In the genomic region with DNA sequence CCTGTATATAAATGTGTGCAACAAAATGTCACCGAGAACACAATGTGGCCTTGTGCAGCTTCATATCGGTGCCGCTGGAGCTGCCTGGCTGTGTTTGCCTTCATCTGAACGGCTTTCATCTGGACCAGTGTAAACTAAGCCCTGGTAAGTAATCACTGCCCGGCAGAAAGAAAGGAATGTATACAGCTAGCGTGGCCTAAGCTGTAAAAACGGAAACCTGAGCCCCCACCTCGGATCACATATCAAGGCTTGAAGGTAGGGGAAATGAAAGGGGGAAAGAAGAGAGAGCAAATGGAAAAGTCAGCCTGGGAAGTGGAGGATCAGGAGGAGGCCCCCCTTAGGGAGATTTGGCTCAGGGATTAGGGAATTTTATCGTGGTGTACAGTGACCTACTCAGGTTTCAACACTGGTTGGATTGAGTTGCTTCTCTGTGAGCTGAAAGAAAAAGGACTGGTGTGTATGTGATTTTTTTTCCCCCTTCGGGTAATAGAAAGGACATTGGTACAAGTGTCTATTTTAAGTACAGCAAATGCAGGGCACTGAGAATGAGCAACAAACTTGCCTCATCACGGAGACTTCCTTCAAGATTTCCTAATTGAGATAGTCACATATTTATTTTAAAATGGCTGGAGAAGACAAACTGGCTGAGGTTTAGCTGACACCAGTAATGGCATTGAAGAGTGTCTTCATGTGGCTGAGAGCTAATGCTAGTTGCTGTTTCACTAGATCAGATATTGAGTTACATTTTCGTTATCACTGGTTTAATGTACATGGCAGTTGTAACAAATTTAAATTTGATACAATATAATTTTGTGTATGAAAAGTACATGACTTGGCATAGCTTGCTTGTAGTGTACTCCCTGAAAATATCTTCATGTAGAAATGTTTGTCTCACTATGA, we compare ENCODE assay signal across 1 cellular context.
TF ChIP-seq lines count a peak whose summit lies in the region.

No MANE protein-coding gene starts in this region.

TF ChIP-seq in HepG2, 621 proteins besides CTCF, POLR2A, EP300 and RAD21 (continued from another document and continues in another):
- TF ChIP-seq, protein P1, sequence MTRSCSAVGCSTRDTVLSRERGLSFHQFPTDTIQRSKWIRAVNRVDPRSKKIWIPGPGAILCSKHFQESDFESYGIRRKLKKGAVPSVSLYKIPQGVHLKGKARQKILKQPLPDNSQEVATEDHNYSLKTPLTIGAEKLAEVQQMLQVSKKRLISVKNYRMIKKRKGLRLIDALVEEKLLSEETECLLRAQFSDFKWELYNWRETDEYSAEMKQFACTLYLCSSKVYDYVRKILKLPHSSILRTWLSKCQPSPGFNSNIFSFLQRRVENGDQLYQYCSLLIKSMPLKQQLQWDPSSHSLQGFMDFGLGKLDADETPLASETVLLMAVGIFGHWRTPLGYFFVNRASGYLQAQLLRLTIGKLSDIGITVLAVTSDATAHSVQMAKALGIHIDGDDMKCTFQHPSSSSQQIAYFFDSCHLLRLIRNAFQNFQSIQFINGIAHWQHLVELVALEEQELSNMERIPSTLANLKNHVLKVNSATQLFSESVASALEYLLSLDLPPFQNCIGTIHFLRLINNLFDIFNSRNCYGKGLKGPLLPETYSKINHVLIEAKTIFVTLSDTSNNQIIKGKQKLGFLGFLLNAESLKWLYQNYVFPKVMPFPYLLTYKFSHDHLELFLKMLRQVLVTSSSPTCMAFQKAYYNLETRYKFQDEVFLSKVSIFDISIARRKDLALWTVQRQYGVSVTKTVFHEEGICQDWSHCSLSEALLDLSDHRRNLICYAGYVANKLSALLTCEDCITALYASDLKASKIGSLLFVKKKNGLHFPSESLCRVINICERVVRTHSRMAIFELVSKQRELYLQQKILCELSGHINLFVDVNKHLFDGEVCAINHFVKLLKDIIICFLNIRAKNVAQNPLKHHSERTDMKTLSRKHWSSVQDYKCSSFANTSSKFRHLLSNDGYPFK (CRISPR knock-in tag; IDR thresholded peaks at IDR 0.05; ENCODE audit: borderline replicate concordance): no peak
- TF ChIP-seq, protein P2, sequence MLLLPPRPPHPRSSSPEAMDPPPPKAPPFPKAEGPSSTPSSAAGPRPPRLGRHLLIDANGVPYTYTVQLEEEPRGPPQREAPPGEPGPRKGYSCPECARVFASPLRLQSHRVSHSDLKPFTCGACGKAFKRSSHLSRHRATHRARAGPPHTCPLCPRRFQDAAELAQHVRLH (CRISPR knock-in tag; IDR thresholded peaks at IDR 0.05; ENCODE audit: borderline replicate concordance, low read depth): peak; percentile 79; the same call in 1 of the 2 replicates
- TF ChIP-seq, protein P3, sequence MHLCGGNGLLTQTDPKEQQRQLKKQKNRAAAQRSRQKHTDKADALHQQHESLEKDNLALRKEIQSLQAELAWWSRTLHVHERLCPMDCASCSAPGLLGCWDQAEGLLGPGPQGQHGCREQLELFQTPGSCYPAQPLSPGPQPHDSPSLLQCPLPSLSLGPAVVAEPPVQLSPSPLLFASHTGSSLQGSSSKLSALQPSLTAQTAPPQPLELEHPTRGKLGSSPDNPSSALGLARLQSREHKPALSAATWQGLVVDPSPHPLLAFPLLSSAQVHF (CRISPR knock-in tag; IDR thresholded peaks at IDR 0.05): no peak
- TF ChIP-seq, protein P4, sequence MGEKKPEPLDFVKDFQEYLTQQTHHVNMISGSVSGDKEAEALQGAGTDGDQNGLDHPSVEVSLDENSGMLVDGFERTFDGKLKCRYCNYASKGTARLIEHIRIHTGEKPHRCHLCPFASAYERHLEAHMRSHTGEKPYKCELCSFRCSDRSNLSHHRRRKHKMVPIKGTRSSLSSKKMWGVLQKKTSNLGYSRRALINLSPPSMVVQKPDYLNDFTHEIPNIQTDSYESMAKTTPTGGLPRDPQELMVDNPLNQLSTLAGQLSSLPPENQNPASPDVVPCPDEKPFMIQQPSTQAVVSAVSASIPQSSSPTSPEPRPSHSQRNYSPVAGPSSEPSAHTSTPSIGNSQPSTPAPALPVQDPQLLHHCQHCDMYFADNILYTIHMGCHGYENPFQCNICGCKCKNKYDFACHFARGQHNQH (CRISPR knock-in tag; IDR thresholded peaks at IDR 0.05): peak; percentile 89
- TF ChIP-seq, protein P5, sequence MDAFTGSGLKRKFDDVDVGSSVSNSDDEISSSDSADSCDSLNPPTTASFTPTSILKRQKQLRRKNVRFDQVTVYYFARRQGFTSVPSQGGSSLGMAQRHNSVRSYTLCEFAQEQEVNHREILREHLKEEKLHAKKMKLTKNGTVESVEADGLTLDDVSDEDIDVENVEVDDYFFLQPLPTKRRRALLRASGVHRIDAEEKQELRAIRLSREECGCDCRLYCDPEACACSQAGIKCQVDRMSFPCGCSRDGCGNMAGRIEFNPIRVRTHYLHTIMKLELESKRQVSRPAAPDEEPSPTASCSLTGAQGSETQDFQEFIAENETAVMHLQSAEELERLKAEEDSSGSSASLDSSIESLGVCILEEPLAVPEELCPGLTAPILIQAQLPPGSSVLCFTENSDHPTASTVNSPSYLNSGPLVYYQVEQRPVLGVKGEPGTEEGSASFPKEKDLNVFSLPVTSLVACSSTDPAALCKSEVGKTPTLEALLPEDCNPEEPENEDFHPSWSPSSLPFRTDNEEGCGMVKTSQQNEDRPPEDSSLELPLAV (CRISPR knock-in tag; conservative IDR thresholded peaks at IDR 0.05; ENCODE audit: low read depth): no peak
- TF ChIP-seq ZNF562 (CRISPR knock-in tag; IDR thresholded peaks at IDR 0.05; ENCODE audit: borderline replicate concordance) (no peak), PAX8 (CRISPR knock-in tag; IDR thresholded peaks at IDR 0.05; ENCODE audit: borderline replicate concordance) (no peak), ZNF766 (CRISPR knock-in tag; IDR thresholded peaks at IDR 0.05; ENCODE audit: borderline replicate concordance) (peak; percentile 59; the same call in 1 of the 2 replicates), ZNF30 (CRISPR knock-in tag; IDR thresholded peaks at IDR 0.05) (no peak), ZNF558 (CRISPR knock-in tag; IDR thresholded peaks at IDR 0.05; ENCODE audit: borderline replicate concordance) (0 out of 2 replicates have a peak, but pooled peaks have one; percentile 43), FIP1L1 (IDR thresholded peaks at IDR 0.05; ENCODE audit: borderline replicate concordance, insufficient read depth, low read depth, low read length) (no peak), RBAK (CRISPR knock-in tag; IDR thresholded peaks at IDR 0.05) (no peak), RFX1 (IDR thresholded peaks at IDR 0.05) (no peak), HNRNPL (IDR thresholded peaks at IDR 0.05; ENCODE audit: low read depth, low read length) (no peak), CBFB (CRISPR knock-in tag; IDR thresholded peaks at IDR 0.05) (no peak; the same call in 1 of the 2 replicates), ZNF614 (CRISPR knock-in tag; IDR thresholded peaks at IDR 0.05; ENCODE audit: borderline replicate concordance) (peak; percentile 67), ZNF468 (CRISPR knock-in tag; IDR thresholded peaks at IDR 0.05) (no peak), EED (CRISPR knock-in tag; IDR thresholded peaks at IDR 0.05) (no peak), ZNF292 (CRISPR knock-in tag; IDR thresholded peaks at IDR 0.05; ENCODE audit: borderline replicate concordance, low read depth) (peak; percentile 47; the same call in 1 of the 2 replicates), RFXANK (CRISPR knock-in tag; IDR thresholded peaks at IDR 0.05) (no peak), FOXC1 (CRISPR knock-in tag; IDR thresholded peaks at IDR 0.05; ENCODE audit: borderline replicate concordance) (no peak), RXRA (CRISPR knock-in tag; IDR thresholded peaks at IDR 0.05) (peak; percentile 62; the same call in 1 of the 2 replicates), ZNF234 (CRISPR knock-in tag; conservative IDR thresholded peaks at IDR 0.05) (no peak), DNMT3B (CRISPR knock-in tag; conservative IDR thresholded peaks at IDR 0.05) (no peak), ZNF530 (CRISPR knock-in tag; IDR thresholded peaks at IDR 0.05; ENCODE audit: low read depth) (no peak), ZKSCAN1 (IDR thresholded peaks at IDR 0.05; ENCODE audit: low read length) (no peak), ZNF124 (CRISPR knock-in tag; IDR thresholded peaks at IDR 0.05) (peak; percentile 51; the same call in 1 of the 2 replicates), ATF1 (CRISPR knock-in tag; IDR thresholded peaks at IDR 0.05) (peak; percentile 54; the same call in 1 of the 2 replicates), KDM4B (CRISPR knock-in tag; IDR thresholded peaks at IDR 0.05) (peak; percentile 54; the same call in 1 of the 2 replicates), ZNF33A (CRISPR knock-in tag; IDR thresholded peaks at IDR 0.05; ENCODE audit: borderline replicate concordance) (peak; percentile 2; the same call in 1 of the 2 replicates), PAF1 (CRISPR knock-in tag; IDR thresholded peaks at IDR 0.05) (no peak)
- TF ChIP-seq, protein P6, sequence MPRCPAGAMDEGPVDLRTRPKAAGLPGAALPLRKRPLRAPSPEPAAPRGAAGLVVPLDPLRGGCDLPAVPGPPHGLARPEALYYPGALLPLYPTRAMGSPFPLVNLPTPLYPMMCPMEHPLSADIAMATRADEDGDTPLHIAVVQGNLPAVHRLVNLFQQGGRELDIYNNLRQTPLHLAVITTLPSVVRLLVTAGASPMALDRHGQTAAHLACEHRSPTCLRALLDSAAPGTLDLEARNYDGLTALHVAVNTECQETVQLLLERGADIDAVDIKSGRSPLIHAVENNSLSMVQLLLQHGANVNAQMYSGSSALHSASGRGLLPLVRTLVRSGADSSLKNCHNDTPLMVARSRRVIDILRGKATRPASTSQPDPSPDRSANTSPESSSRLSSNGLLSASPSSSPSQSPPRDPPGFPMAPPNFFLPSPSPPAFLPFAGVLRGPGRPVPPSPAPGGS (CRISPR knock-in tag; IDR thresholded peaks at IDR 0.05): no peak; the same call in 1 of the 2 replicates
- TF ChIP-seq, protein P7, sequence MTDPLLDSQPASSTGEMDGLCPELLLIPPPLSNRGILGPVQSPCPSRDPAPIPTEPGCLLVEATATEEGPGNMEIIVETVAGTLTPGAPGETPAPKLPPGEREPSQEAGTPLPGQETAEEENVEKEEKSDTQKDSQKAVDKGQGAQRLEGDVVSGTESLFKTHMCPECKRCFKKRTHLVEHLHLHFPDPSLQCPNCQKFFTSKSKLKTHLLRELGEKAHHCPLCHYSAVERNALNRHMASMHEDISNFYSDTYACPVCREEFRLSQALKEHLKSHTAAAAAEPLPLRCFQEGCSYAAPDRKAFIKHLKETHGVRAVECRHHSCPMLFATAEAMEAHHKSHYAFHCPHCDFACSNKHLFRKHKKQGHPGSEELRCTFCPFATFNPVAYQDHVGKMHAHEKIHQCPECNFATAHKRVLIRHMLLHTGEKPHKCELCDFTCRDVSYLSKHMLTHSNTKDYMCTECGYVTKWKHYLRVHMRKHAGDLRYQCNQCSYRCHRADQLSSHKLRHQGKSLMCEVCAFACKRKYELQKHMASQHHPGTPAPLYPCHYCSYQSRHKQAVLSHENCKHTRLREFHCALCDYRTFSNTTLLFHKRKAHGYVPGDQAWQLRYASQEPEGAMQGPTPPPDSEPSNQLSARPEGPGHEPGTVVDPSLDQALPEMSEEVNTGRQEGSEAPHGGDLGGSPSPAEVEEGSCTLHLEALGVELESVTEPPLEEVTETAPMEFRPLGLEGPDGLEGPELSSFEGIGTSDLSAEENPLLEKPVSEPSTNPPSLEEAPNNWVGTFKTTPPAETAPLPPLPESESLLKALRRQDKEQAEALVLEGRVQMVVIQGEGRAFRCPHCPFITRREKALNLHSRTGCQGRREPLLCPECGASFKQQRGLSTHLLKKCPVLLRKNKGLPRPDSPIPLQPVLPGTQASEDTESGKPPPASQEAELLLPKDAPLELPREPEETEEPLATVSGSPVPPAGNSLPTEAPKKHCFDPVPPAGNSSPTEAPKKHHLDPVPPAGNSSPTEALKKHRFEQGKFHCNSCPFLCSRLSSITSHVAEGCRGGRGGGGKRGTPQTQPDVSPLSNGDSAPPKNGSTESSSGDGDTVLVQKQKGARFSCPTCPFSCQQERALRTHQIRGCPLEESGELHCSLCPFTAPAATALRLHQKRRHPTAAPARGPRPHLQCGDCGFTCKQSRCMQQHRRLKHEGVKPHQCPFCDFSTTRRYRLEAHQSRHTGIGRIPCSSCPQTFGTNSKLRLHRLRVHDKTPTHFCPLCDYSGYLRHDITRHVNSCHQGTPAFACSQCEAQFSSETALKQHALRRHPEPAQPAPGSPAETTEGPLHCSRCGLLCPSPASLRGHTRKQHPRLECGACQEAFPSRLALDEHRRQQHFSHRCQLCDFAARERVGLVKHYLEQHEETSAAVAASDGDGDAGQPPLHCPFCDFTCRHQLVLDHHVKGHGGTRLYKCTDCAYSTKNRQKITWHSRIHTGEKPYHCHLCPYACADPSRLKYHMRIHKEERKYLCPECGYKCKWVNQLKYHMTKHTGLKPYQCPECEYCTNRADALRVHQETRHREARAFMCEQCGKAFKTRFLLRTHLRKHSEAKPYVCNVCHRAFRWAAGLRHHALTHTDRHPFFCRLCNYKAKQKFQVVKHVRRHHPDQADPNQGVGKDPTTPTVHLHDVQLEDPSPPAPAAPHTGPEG (CRISPR knock-in tag; IDR thresholded peaks at IDR 0.05): 0 out of 2 replicates have a peak, but pooled peaks have one; percentile 61
- TF ChIP-seq, protein P8, sequence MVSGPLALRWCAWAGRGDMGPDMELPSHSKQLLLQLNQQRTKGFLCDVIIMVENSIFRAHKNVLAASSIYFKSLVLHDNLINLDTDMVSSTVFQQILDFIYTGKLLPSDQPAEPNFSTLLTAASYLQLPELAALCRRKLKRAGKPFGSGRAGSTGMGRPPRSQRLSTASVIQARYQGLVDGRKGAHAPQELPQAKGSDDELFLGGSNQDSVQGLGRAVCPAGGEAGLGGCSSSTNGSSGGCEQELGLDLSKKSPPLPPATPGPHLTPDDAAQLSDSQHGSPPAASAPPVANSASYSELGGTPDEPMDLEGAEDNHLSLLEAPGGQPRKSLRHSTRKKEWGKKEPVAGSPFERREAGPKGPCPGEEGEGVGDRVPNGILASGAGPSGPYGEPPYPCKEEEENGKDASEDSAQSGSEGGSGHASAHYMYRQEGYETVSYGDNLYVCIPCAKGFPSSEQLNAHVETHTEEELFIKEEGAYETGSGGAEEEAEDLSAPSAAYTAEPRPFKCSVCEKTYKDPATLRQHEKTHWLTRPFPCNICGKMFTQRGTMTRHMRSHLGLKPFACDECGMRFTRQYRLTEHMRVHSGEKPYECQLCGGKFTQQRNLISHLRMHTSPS (CRISPR knock-in tag; IDR thresholded peaks at IDR 0.05; ENCODE audit: low read depth): no peak
- TF ChIP-seq, protein P9, sequence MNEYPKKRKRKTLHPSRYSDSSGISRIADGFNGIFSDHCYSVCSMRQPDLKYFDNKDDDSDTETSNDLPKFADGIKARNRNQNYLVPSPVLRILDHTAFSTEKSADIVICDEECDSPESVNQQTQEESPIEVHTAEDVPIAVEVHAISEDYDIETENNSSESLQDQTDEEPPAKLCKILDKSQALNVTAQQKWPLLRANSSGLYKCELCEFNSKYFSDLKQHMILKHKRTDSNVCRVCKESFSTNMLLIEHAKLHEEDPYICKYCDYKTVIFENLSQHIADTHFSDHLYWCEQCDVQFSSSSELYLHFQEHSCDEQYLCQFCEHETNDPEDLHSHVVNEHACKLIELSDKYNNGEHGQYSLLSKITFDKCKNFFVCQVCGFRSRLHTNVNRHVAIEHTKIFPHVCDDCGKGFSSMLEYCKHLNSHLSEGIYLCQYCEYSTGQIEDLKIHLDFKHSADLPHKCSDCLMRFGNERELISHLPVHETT (CRISPR knock-in tag; conservative IDR thresholded peaks at IDR 0.05): 0 out of 2 replicates have a peak, but pooled peaks have one; percentile 46
- TF ChIP-seq, protein P10, sequence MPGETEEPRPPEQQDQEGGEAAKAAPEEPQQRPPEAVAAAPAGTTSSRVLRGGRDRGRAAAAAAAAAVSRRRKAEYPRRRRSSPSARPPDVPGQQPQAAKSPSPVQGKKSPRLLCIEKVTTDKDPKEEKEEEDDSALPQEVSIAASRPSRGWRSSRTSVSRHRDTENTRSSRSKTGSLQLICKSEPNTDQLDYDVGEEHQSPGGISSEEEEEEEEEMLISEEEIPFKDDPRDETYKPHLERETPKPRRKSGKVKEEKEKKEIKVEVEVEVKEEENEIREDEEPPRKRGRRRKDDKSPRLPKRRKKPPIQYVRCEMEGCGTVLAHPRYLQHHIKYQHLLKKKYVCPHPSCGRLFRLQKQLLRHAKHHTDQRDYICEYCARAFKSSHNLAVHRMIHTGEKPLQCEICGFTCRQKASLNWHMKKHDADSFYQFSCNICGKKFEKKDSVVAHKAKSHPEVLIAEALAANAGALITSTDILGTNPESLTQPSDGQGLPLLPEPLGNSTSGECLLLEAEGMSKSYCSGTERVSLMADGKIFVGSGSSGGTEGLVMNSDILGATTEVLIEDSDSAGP (CRISPR knock-in tag; IDR thresholded peaks at IDR 0.05; ENCODE audit: borderline replicate concordance): no peak
